In the genomic region with DNA sequence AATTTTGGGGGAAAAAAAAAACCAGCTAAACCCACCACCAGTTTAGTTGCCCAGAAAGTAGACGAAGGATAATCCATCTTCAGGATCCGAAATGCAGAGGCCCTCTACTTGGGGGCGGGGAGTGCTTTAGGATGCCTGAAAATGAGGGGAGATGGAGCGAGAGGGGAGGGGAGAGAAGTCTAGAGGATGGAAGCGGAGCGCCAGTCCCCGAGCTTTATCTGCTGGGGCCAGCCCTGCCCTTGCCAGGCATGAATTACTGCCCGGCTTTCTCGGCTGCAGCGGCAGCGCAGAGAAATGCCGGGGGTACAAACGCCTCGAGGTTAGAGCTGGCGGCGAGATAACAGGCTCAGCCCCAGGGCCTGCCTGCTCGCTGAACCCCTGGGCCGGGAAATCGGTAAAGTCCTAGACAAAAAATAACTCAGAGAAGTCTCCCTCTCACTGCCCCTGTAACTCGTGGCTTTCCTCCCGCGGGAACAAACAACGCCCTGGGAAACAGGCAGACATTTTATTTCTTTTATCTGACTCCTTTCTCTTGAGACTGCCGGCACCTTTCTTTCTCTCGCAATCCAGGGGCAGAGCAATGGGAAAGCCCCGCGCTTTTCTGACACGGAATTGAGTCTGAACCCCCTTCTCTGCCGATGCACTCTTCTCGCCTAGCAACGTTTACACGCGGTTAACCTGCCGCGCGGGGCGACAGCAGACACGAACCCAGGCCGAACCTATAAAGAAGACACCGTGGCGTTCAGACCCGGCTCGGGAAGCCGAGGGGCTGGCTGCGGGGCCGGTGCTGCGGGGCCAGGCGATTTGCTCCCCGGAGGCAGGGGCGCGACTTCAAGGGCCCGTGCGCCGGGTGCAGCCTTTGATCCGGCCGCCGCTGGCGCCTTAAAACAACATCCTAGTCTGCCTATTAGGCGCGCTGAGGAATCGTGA, we compare ENCODE assay signal across 1 cellular context.
TF ChIP-seq lines count a peak whose summit lies in the region.

No MANE protein-coding gene starts in this region.

TF ChIP-seq in HepG2, 621 proteins besides CTCF, POLR2A, EP300 and RAD21 (continued from another document):
- TF ChIP-seq, protein P1, sequence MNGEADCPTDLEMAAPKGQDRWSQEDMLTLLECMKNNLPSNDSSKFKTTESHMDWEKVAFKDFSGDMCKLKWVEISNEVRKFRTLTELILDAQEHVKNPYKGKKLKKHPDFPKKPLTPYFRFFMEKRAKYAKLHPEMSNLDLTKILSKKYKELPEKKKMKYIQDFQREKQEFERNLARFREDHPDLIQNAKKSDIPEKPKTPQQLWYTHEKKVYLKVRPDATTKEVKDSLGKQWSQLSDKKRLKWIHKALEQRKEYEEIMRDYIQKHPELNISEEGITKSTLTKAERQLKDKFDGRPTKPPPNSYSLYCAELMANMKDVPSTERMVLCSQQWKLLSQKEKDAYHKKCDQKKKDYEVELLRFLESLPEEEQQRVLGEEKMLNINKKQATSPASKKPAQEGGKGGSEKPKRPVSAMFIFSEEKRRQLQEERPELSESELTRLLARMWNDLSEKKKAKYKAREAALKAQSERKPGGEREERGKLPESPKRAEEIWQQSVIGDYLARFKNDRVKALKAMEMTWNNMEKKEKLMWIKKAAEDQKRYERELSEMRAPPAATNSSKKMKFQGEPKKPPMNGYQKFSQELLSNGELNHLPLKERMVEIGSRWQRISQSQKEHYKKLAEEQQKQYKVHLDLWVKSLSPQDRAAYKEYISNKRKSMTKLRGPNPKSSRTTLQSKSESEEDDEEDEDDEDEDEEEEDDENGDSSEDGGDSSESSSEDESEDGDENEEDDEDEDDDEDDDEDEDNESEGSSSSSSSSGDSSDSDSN (CRISPR knock-in tag; IDR thresholded peaks at IDR 0.05): no peak
- TF ChIP-seq, protein P2, sequence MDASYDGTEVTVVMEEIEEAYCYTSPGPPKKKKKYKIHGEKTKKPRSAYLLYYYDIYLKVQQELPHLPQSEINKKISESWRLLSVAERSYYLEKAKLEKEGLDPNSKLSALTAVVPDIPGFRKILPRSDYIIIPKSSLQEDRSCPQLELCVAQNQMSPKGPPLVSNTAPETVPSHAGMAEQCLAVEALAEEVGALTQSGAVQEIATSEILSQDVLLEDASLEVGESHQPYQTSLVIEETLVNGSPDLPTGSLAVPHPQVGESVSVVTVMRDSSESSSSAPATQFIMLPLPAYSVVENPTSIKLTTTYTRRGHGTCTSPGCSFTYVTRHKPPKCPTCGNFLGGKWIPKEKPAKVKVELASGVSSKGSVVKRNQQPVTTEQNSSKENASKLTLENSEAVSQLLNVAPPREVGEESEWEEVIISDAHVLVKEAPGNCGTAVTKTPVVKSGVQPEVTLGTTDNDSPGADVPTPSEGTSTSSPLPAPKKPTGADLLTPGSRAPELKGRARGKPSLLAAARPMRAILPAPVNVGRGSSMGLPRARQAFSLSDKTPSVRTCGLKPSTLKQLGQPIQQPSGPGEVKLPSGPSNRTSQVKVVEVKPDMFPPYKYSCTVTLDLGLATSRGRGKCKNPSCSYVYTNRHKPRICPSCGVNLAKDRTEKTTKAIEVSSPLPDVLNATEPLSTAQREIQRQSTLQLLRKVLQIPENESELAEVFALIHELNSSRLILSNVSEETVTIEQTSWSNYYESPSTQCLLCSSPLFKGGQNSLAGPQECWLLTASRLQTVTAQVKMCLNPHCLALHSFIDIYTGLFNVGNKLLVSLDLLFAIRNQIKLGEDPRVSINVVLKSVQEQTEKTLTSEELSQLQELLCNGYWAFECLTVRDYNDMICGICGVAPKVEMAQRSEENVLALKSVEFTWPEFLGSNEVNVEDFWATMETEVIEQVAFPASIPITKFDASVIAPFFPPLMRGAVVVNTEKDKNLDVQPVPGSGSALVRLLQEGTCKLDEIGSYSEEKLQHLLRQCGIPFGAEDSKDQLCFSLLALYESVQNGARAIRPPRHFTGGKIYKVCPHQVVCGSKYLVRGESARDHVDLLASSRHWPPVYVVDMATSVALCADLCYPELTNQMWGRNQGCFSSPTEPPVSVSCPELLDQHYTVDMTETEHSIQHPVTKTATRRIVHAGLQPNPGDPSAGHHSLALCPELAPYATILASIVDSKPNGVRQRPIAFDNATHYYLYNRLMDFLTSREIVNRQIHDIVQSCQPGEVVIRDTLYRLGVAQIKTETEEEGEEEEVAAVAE (CRISPR knock-in tag; IDR thresholded peaks at IDR 0.05; ENCODE audit: borderline replicate concordance): no peak
- TF ChIP-seq ZKSCAN8 (CRISPR knock-in tag; IDR thresholded peaks at IDR 0.05; ENCODE audit: borderline replicate concordance) (no peak), ZNF10 (CRISPR knock-in tag; IDR thresholded peaks at IDR 0.05; ENCODE audit: borderline replicate concordance, low read depth) (no peak)
- TF ChIP-seq, protein P3, sequence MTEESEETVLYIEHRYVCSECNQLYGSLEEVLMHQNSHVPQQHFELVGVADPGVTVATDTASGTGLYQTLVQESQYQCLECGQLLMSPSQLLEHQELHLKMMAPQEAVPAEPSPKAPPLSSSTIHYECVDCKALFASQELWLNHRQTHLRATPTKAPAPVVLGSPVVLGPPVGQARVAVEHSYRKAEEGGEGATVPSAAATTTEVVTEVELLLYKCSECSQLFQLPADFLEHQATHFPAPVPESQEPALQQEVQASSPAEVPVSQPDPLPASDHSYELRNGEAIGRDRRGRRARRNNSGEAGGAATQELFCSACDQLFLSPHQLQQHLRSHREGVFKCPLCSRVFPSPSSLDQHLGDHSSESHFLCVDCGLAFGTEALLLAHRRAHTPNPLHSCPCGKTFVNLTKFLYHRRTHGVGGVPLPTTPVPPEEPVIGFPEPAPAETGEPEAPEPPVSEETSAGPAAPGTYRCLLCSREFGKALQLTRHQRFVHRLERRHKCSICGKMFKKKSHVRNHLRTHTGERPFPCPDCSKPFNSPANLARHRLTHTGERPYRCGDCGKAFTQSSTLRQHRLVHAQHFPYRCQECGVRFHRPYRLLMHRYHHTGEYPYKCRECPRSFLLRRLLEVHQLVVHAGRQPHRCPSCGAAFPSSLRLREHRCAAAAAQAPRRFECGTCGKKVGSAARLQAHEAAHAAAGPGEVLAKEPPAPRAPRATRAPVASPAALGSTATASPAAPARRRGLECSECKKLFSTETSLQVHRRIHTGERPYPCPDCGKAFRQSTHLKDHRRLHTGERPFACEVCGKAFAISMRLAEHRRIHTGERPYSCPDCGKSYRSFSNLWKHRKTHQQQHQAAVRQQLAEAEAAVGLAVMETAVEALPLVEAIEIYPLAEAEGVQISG (CRISPR knock-in tag; IDR thresholded peaks at IDR 0.05): no peak
